Comparison of ENCODE assay signal across 11 cellular contexts in the genomic region with DNA sequence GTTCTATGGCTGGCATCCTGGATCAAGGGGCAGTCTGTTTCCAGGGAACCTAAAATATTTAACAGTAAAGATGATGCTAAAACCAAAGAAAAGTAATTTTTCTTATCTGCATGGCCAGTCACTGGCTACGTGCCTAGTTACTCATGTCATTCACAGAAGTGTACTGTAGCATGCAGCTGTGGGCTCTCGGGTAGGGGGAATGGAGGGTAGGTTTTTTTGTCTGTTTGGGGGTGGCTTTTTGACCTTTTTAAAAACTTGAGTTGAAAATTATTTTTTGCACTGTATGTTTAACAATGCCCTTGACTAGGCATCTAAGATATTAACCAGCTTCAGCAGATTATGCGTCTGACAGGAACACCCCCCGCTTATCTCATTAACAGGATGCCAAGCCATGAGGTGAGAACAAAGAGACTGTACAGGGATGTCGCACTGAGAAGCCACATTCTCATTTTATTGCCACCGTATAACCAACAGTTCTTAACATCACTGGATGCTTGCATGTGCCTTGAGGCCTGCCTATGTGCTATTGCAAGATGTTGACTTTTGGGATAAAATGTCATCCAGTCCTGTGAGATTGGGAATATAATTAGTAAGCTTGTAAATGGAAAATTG. TPM values are rescaled to one million over a fixed set of nuclear protein-coding genes. Genes with fewer than 3 reads are reported as not detected.
A peak's percentile ranks its signal among the peaks of the same experiment; 100 is the strongest.
DNase-seq lines count a peak whose midpoint lies in the region; ATAC-seq and TF ChIP-seq lines count a peak whose summit lies in the region.
"Had no signal": no experiment of that assay in that cellular context is flagged by ENCODE, and none has a peak within 500 bp of the region (broad histone marks: within the 10 kb centered on the region; RNA-seq: fewer than 3 reads in every experiment).

No MANE protein-coding gene starts in this region.

- ATAC-seq in SK-N-SH treated with all-trans-retinoic acid at 6 μM for 48 hours (no peak), HG03025 (IDR thresholded peaks at IDR 0.05; ENCODE audit: low FRiP score, unreplicated experiment) (no peak), HG03354 (IDR thresholded peaks at IDR 0.05; ENCODE audit: poor library complexity, severe bottlenecking, unreplicated experiment) (no peak)
- ATAC-seq: HCT116 had no signal

- peak overlapping the region in 7 of 8 donors; percentile 26 to 79 (median 38) for H3K27ac ChIP-seq in spleen

- no peaks in the 10 kb centered on the region for H3K9me3 ChIP-seq in spleen
- H3K9me3 ChIP-seq: SK-N-SH had no signal

- H3K36me3 ChIP-seq in spleen, result peaks cover 0 to 91% (median 30%) of the 10 kb centered on the region in 6 donors

- WGBS in spleen, 5 donors, result 32 to 45% (median 42%) methylated on average over 6 of the region's 6 CpGs

- peaks cover 5 to 48% (median 33%) of the 10 kb centered on the region in 6 donors for H3K4me1 ChIP-seq in spleen

- no peak for TF ChIP-seq POLR2A in spleen (IDR thresholded peaks at IDR 0.05)

- TF ChIP-seq CTCF in spleen (IDR thresholded peaks at IDR 0.05 in 8 of 11, conservative IDR thresholded peaks at IDR 0.05 in 3 of 11), result no peak

- no peaks in the 10 kb centered on the region for H3K27me3 ChIP-seq in spleen (replicated peaks in 1 of 7)

- H3K4me3 ChIP-seq in spleen, result no peak overlapping the region

- intact Hi-C loops in spleen (cut with DNase I; ENCODE audit: low total_unique reads), result no loop called here

- DNase-seq in activated gamma-delta T cell treated with Interleukin-2 at 50 U/mL for 16 hours (peak; percentile 58), activated gamma-delta T cell (lab: John Stamatoyannopoulos, UW) (no peak), T-helper 2 cell (peak in 3 of 5 experiments; percentile 27 to 74 (median 63)), cerebellum (ENCODE audit: low spot score) (peak; percentile 38), spleen (no peak)
- DNase-seq: amygdala had no signal

TF ChIP-seq in SK-N-SH treated with all-trans-retinoic acid at 6 μM for 48 hours, 23 proteins besides CTCF, POLR2A, EP300 and RAD21:
- no peak for TF ChIP-seq ZFP3 (CRISPR knock-in tag; IDR thresholded peaks at IDR 0.05)

RNA-seq across cellular contexts. Expression of a gene that starts 30.3 kb away (rescaled TPM):
- 3.5 TPM for total RNA-seq in cerebellum
- total RNA-seq in spleen, result 10 to 100 TPM; 13.5 to 30.0 (median 21.2) TPM
- 10 to 100 TPM in 2 of 3 donors, 1 to 10 TPM in 1; 6.2 to 12.4 (median 11.9) TPM for polyA plus RNA-seq in spleen

Comparison
In these comparisons a context has a peak if more than half of its experiments do, and no peak if none do; other contexts are left out.
1. DNase-seq: peak in activated gamma-delta T cell treated with Interleukin-2 at 50 U/mL for 16 hours (single experiment), T-helper 2 cell (3 of 5) and cerebellum (single experiment); none in activated gamma-delta T cell (single experiment) and spleen (single experiment).